In the genomic region with DNA sequence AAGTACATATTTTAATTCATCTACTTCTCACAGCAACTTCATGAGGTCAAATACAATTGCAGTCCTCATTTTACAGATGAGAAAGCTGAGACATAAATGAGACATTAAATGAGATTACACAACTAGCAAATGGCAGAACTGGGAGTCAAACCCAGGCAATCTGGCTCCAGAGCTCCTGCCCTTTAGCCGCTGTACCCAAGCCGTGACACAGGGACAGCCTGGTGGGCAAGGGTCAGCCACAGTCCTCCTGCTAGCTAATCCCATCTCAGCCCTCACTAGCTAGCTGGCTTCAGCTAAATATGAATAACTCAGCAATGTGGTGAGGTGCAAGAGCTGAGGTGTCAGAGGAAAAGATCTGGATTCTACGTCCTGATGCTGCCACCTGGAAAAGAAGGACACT, we compare ENCODE assay signal across 27 cellular contexts. TPM values are rescaled to one million over a fixed set of nuclear protein-coding genes. Genes with fewer than 3 reads are reported as not detected.
DNase-seq lines count a peak whose midpoint lies in the region; ATAC-seq, FAIRE-seq and TF ChIP-seq lines count a peak whose summit lies in the region.
"Had no signal": no experiment of that assay in that cellular context is flagged by ENCODE, and none has a peak within 500 bp of the region (broad histone marks: within the 10 kb centered on the region; RNA-seq: fewer than 3 reads in every experiment).

No MANE protein-coding gene starts in this region.

- intact Hi-C loops in activated CD4-positive, alpha-beta T cell treated with anti-CD3 and anti-CD28 coated beads, Interleukin-2, amount 10 ng/mL, durations not matched to agents 24 days and 14 days (cut with micrococcal nuclease) = no loop called here

- TF ChIP-seq POLR2A in gastroesophageal sphincter (IDR thresholded peaks at IDR 0.05) = no peak

- peaks cover 0 to 7% (median 0%) of the 10 kb centered on the region in 3 donors for H3K4me1 ChIP-seq in gastroesophageal sphincter
- H3K4me1 ChIP-seq in skeletal muscle tissue (ENCODE audit: control insufficient read depth in 3 of 3, insufficient read depth in 3 of 3, low read length in 3 of 3) = peaks cover 22 to 24% (median 23%) of the 10 kb centered on the region in 3 donors

- FAIRE-seq in HTR-8/SVneo (lab: Jason Lieb, UNC) = peak; percentile 65
- FAIRE-seq: D721Med had no signal

- DNase-seq in activated CD4-positive, alpha-beta T cell treated with anti-CD3 and anti-CD28 coated beads, Interleukin-2, amount 10 ng/mL, durations not matched to agents 24 days and 14 days = no peak
- DNase-seq in activated CD4-positive, alpha-beta T cell treated with anti-CD3 and anti-CD28 coated beads for 48 hours = no peak
- DNase-seq in HTR-8/SVneo (ENCODE audit: insufficient read length, low spot score) (no peak), NCI-H524 treated with DMSO at 0.1 percent for 48 hours (lab: John Stamatoyannopoulos, UW) (no peak), NCI-H1417 treated with DMSO at 0.1 percent for 48 hours (lab: John Stamatoyannopoulos, UW) (no peak)
- DNase-seq: 8988T; activated CD4-positive, alpha-beta T cell treated with anti-CD3 and anti-CD28 coated beads for 4 hours; activated naive CD4-positive, alpha-beta T cell treated with anti-CD3 and anti-CD28 coated beads for 36 hours; activated T-cell treated with anti-CD3 and anti-CD28 coated beads, Interleukin-2, amount 50 U/mL, for 72 hours; brain microvascular endothelial cell; CD4-positive, alpha-beta T cell; effector CD4-positive, alpha-beta T cell; foreskin fibroblast; HCEC 1CT; Karpas-422; naive B cell; NCI-H2171; NCI-H524; occipital lobe; SHP77 had no signal

- ATAC-seq in gastroesophageal sphincter (no peak), esophagus mucosa (no peak)
- ATAC-seq: activated T-cell treated with anti-CD3 and anti-CD28 coated beads, Interleukin-2, amount 50 U/mL, for 72 hours had no signal

- H3K9ac ChIP-seq in skeletal muscle tissue (ENCODE audit: low read depth in 1 of 3, low read length in 3 of 3) = no peak overlapping the region

- TF ChIP-seq EP300 in gastroesophageal sphincter (IDR thresholded peaks at IDR 0.05) = no peak

- no peaks in the 10 kb centered on the region for H3K36me3 Mint-ChIP-seq in activated CD4-positive, alpha-beta T cell treated with anti-CD3 and anti-CD28 coated beads, Interleukin-2, amount 10 ng/mL, durations not matched to agents 24 days and 14 days (ENCODE audit: low read depth)
- H3K36me3 Mint-ChIP-seq: mesothelial cell of epicardium, naive B cell had no signal

- 92 to 100% methylated on average over 3 of the region's 3 CpGs for WGBS in gastroesophageal sphincter (ENCODE audit: low coverage in 1 of 2), 2 donors

- H3K4me3 ChIP-seq in gastroesophageal sphincter (no peak overlapping the region), skeletal muscle tissue (ENCODE audit: low read length in 3 of 3) (no peak overlapping the region)

- no peaks in the 10 kb centered on the region for H3K36me3 ChIP-seq in gastroesophageal sphincter
- H3K36me3 ChIP-seq in skeletal muscle tissue (ENCODE audit: control insufficient read depth in 3 of 3, insufficient read depth in 3 of 3, low read length in 3 of 3) = peaks cover 0 to 2% (median 0%) of the 10 kb centered on the region in 3 donors
- H3K36me3 ChIP-seq: brain microvascular endothelial cell had no signal

- H3K27ac Mint-ChIP-seq in activated CD4-positive, alpha-beta T cell treated with anti-CD3 and anti-CD28 coated beads, Interleukin-2, amount 10 ng/mL, durations not matched to agents 24 days and 14 days = peak overlapping the region; percentile 52
- H3K27ac Mint-ChIP-seq: activated naive CD4-positive, alpha-beta T cell treated with anti-CD3 and anti-CD28 coated beads for 36 hours; activated T-cell treated with anti-CD3 and anti-CD28 coated beads, Interleukin-2, amount 50 U/mL, for 72 hours; CD4-positive, alpha-beta T cell; mesothelial cell of epicardium had no signal

- H3K9me3 ChIP-seq in gastroesophageal sphincter = no peaks in the 10 kb centered on the region
- H3K9me3 ChIP-seq in skeletal muscle tissue (ENCODE audit: control insufficient read depth in 3 of 3, low read length in 3 of 3) = no peaks in the 10 kb centered on the region

- H3K27me3 ChIP-seq in gastroesophageal sphincter (no peaks in the 10 kb centered on the region), skeletal muscle tissue (ENCODE audit: control insufficient read depth in 3 of 3, insufficient read depth in 3 of 3, low read length in 3 of 3) (no peaks in the 10 kb centered on the region)
- H3K27me3 ChIP-seq: brain microvascular endothelial cell had no signal

- H3K27ac ChIP-seq in gastroesophageal sphincter = peak overlapping the region in 3 of 4 donors; percentile 1 to 33 (median 19)
- H3K27ac ChIP-seq in skeletal muscle tissue (ENCODE audit: low read depth, low read length) = peak overlapping the region; percentile 60
- H3K27ac ChIP-seq: brain microvascular endothelial cell, VCaP had no signal

- H3K4me3 Mint-ChIP-seq in activated CD4-positive, alpha-beta T cell treated with anti-CD3 and anti-CD28 coated beads, Interleukin-2, amount 10 ng/mL, durations not matched to agents 24 days and 14 days = no peak overlapping the region
- H3K4me3 Mint-ChIP-seq: activated naive CD4-positive, alpha-beta T cell treated with anti-CD3 and anti-CD28 coated beads for 36 hours; activated T-cell treated with anti-CD3 and anti-CD28 coated beads, Interleukin-2, amount 50 U/mL, for 72 hours; CD4-positive, alpha-beta T cell; mesothelial cell of epicardium; naive B cell had no signal

- no peaks in the 10 kb centered on the region for H3K9me3 Mint-ChIP-seq in activated CD4-positive, alpha-beta T cell treated with anti-CD3 and anti-CD28 coated beads, Interleukin-2, amount 10 ng/mL, durations not matched to agents 24 days and 14 days
- H3K9me3 Mint-ChIP-seq: activated naive CD4-positive, alpha-beta T cell treated with anti-CD3 and anti-CD28 coated beads for 36 hours; activated T-cell treated with anti-CD3 and anti-CD28 coated beads, Interleukin-2, amount 50 U/mL, for 72 hours; CD4-positive, alpha-beta T cell; mesothelial cell of epicardium had no signal

- TF ChIP-seq CTCF in gastroesophageal sphincter (IDR thresholded peaks at IDR 0.05) = no peak

- H3K27me3 Mint-ChIP-seq in activated CD4-positive, alpha-beta T cell treated with anti-CD3 and anti-CD28 coated beads, Interleukin-2, amount 10 ng/mL, durations not matched to agents 24 days and 14 days = no peaks in the 10 kb centered on the region
- H3K27me3 Mint-ChIP-seq: CD4-positive, alpha-beta T cell; naive B cell had no signal

- peaks cover 49% of the 10 kb centered on the region for H3K4me1 Mint-ChIP-seq in activated CD4-positive, alpha-beta T cell treated with anti-CD3 and anti-CD28 coated beads, Interleukin-2, amount 10 ng/mL, durations not matched to agents 24 days and 14 days
- H3K4me1 Mint-ChIP-seq: mesothelial cell of epicardium had no signal

RNA-seq across cellular contexts. Expression of gene NINJ2, which starts 54.8 kb away (rescaled TPM):
- 4.8 and 5.5 TPM in 2 replicates for total RNA-seq in activated CD4-positive, alpha-beta T cell treated with anti-CD3 and anti-CD28 coated beads, Interleukin-2, amount 10 ng/mL, durations not matched to agents 24 days and 14 days
- 1 to 10 TPM in 3 of 4 donors, under 1 TPM in 1; 0.78 to 9.0 (median 5.2) TPM for total RNA-seq in gastroesophageal sphincter
- 2.6 TPM for total RNA-seq in skeletal muscle tissue
- 2.9 TPM for total RNA-seq in esophagus mucosa
- total RNA-seq: epithelial cell of proximal tubule had no signal
